Comparison of ENCODE assay signal across 16 cellular contexts in genomic region chr3:48119495-48120193, GRCh38.
A peak's percentile ranks its signal among the peaks of the same experiment; 100 is the strongest.
DNase-seq lines count a peak whose midpoint lies in the region; ATAC-seq and TF ChIP-seq lines count a peak whose summit lies in the region.
"Had no signal": no experiment of that assay in that cellular context is flagged by ENCODE, and none has a peak within 500 bp of the region (broad histone marks: within the 10 kb centered on the region; RNA-seq: fewer than 3 reads in every experiment).

No MANE protein-coding gene starts in this region.

- no peak for TF ChIP-seq EP300 in suprapubic skin (IDR thresholded peaks at IDR 0.05)

- TF ChIP-seq POLR2A in right lobe of liver (IDR thresholded peaks at IDR 0.05) (no peak), suprapubic skin (IDR thresholded peaks at IDR 0.05) (no peak)

- no peak overlapping the region for H3K4me2 ChIP-seq in OCI-LY7 (ENCODE audit: low read length)

- DNase-seq in H4 (ENCODE audit: low spot score): peak; percentile 25
- DNase-seq in epidermal melanocyte (ENCODE audit: insufficient read length, low spot score): peak; percentile 40
- DNase-seq in right lobe of liver: peak; percentile 24 to 55 (median 51)
- peak in 1 of 2 donors; percentile 68 for DNase-seq in suprapubic skin (ENCODE audit: low spot score in 2 of 2)
- no peak for DNase-seq in OCI-LY7 (ENCODE audit: low spot score)
- no peak for DNase-seq in NCI-H2171 (lab: John Stamatoyannopoulos, UW)
- no peak for DNase-seq in SHP77 treated with DMSO at 0.1 percent for 48 hours (lab: John Stamatoyannopoulos, UW)
- DNase-seq: activated T-cell treated with anti-CD3 and anti-CD28 coated beads for 4 hours; CD4-positive, CD25-positive, alpha-beta regulatory T cell; erythroblast; GOT3; islet precursor cell; NCI-H2081 had no signal

- no peaks in the 10 kb centered on the region for H3K27me3 ChIP-seq in right lobe of liver
- H3K27me3 ChIP-seq in suprapubic skin: no peaks in the 10 kb centered on the region

- no TSS peak for BruUV-seq in OCI-LY7 (replicated peaks; lab: Mats Ljungman, UMichigan)

- ATAC-seq in right lobe of liver (peak; percentile 72 to 88 (median 77)), HG02840 (IDR thresholded peaks at IDR 0.05; ENCODE audit: low FRiP score, unreplicated experiment) (no peak)
- ATAC-seq: Panc1 had no signal

- CTCF ChIA-PET in OCI-LY7 (lab: Charles Lee; ENCODE audit: unreplicated experiment): no interaction called here

- H3K4me3 ChIP-seq in right lobe of liver (no peak overlapping the region), suprapubic skin (no peak overlapping the region), OCI-LY7 (ENCODE audit: low read depth, low read length, poor library complexity, severe bottlenecking) (no peak overlapping the region)
- H3K4me3 ChIP-seq: prostate gland had no signal

- TF ChIP-seq CTCF in right lobe of liver (IDR thresholded peaks at IDR 0.05) (no peak), suprapubic skin (IDR thresholded peaks at IDR 0.05) (no peak), OCI-LY7 (conservative IDR thresholded peaks at IDR 0.05; ENCODE audit: low read length) (no peak)

- H3K4me1 ChIP-seq in right lobe of liver (no peaks in the 10 kb centered on the region), suprapubic skin (peaks cover 8% of the 10 kb centered on the region), OCI-LY7 (ENCODE audit: insufficient read depth, low read length, poor library complexity, severe bottlenecking) (no peaks in the 10 kb centered on the region)
- H3K4me1 ChIP-seq: prostate gland had no signal

- 74% methylated on average over 4 of the region's 4 CpGs for WGBS in right lobe of liver (ENCODE audit: insufficient coverage, low coverage, low lambda C conversion rate, missing lambda C conversion rate)
- 72% methylated on average over 4 of the region's 4 CpGs for WGBS in suprapubic skin

- no peaks in the 10 kb centered on the region for H3K9me2 ChIP-seq in OCI-LY7 (ENCODE audit: insufficient read depth, low read length)

- H4K20me1 ChIP-seq in OCI-LY7 (ENCODE audit: insufficient read depth, low read length): no peaks in the 10 kb centered on the region

- H3K9me3 ChIP-seq in right lobe of liver (no peaks in the 10 kb centered on the region), suprapubic skin (no peaks in the 10 kb centered on the region), OCI-LY7 (ENCODE audit: low read length) (no peaks in the 10 kb centered on the region)
- H3K9me3 ChIP-seq: prostate gland had no signal

- H3K36me3 ChIP-seq in right lobe of liver: no peaks in the 10 kb centered on the region
- no peaks in the 10 kb centered on the region for H3K36me3 ChIP-seq in suprapubic skin
- no peaks in the 10 kb centered on the region for H3K36me3 ChIP-seq in OCI-LY7 (ENCODE audit: insufficient read depth, low read length)
- H3K36me3 ChIP-seq: prostate gland had no signal

- H3K27ac ChIP-seq in right lobe of liver (peak overlapping the region in 2 of 3 donors; percentile 14 to 21), suprapubic skin (peak overlapping the region; percentile 41), OCI-LY7 (ENCODE audit: low read depth, low read length, poor library complexity, severe bottlenecking) (no peak overlapping the region)

- intact Hi-C loops in right lobe of liver (cut with DNase I): no loop called here
- intact Hi-C loops in OCI-LY7 (cut with micrococcal nuclease; ENCODE audit: unreplicated experiment): no loop called here

- POLR2A ChIA-PET in OCI-LY7 (lab: Charles Lee): no interaction called here

- no peaks in the 10 kb centered on the region for H3K79me2 ChIP-seq in OCI-LY7 (ENCODE audit: insufficient read depth, low read depth, low read length)

- no peak overlapping the region for H2AFZ ChIP-seq in OCI-LY7 (ENCODE audit: low read length)

Comparison
In these comparisons a context has a peak if more than half of its experiments do, and no peak if none do; other contexts are left out.
1. DNase-seq: peak in H4 (single experiment), epidermal melanocyte (single experiment) and right lobe of liver (3 of 3); none in OCI-LY7 (single experiment), NCI-H2171 (single experiment) and SHP77 treated with DMSO at 0.1 percent for 48 hours (single experiment).